Comparison of ENCODE assay signal across 8 cellular contexts in genomic region chr1:28553229-28553930, GRCh38. TPM values are rescaled to one million over a fixed set of nuclear protein-coding genes. Genes with fewer than 3 reads are reported as not detected.
DNase-seq lines count a peak whose midpoint lies in the region; ATAC-seq, FAIRE-seq and TF ChIP-seq lines count a peak whose summit lies in the region.

No MANE protein-coding gene starts in this region.

- H3K4me1 ChIP-seq in BLaER1 (peaks cover 26% of the 10 kb centered on the region), OCI-LY7 (ENCODE audit: insufficient read depth, low read length, poor library complexity, severe bottlenecking) (peaks cover 24% of the 10 kb centered on the region), K562 (replicated peaks in 1 of 2; ENCODE audit: control insufficient read depth in 2 of 2, insufficient read depth in 2 of 2, low read length in 2 of 2) (peaks cover 9 to 20% of the 10 kb centered on the region in 2 experiments; a peak in 4 of 5 replicates), hepatocyte (ENCODE audit: insufficient read depth) (peaks cover 6% of the 10 kb centered on the region)

- peak overlapping the region; percentile 85 for H3K27ac ChIP-seq in BLaER1
- H3K27ac ChIP-seq in OCI-LY7 (ENCODE audit: low read depth, low read length, poor library complexity, severe bottlenecking), result peak overlapping the region; percentile 62
- peak overlapping the region; percentile 62 for H3K27ac ChIP-seq in K562 (ENCODE audit: extremely low read depth, low read depth, low read length)
- peak overlapping the region; percentile 68 for H3K27ac ChIP-seq in hepatocyte

- TF ChIP-seq POLR2A in K562 (conservative IDR thresholded peaks at IDR 0.05), result no peak

- H3K9ac ChIP-seq in BLaER1 (peak overlapping the region; percentile 92), K562 (ENCODE audit: insufficient read depth in 1 of 2, low read depth in 2 of 2, low read length in 2 of 2) (peak overlapping the region; percentile 83 to 92)

- H3K79me2 ChIP-seq in OCI-LY7 (ENCODE audit: insufficient read depth, low read depth, low read length) (peaks cover 19% of the 10 kb centered on the region; the same call in 1 of the 2 replicates), K562 (ENCODE audit: control insufficient read depth, insufficient read depth, low read length) (peaks cover 14% of the 10 kb centered on the region), hepatocyte (peaks cover 6% of the 10 kb centered on the region)

- peak; percentile 33 for ATAC-seq in GM18511 (IDR thresholded peaks at IDR 0.05; ENCODE audit: unreplicated experiment)
- ATAC-seq in HG03045 (IDR thresholded peaks at IDR 0.05; ENCODE audit: unreplicated experiment), result peak; percentile 29
- ATAC-seq in K562, result peak; percentile 77

- H3K27me3 ChIP-seq in BLaER1 (no peaks in the 10 kb centered on the region), K562 (ENCODE audit: control insufficient read depth in 2 of 2, insufficient read depth in 2 of 2, low read length in 2 of 2) (no peaks in the 10 kb centered on the region), hepatocyte (no peaks in the 10 kb centered on the region)

- H3K4me3 ChIP-seq in BLaER1, result peak overlapping the region; percentile 85
- peak overlapping the region; percentile 90 for H3K4me3 ChIP-seq in OCI-LY7 (ENCODE audit: low read depth, low read length, poor library complexity, severe bottlenecking)
- H3K4me3 ChIP-seq in K562, result peak overlapping the region; percentile 57
- H3K4me3 ChIP-seq in hepatocyte, result peak overlapping the region; percentile 47

- CTCF ChIA-PET in OCI-LY7 (lab: Charles Lee; ENCODE audit: unreplicated experiment), result interaction anchor here (1.1 to 1.4 kb wide), 2 partner anchors 26 to 28 kb away, joined by 3 to 5 read pairs; no protein-coding TSS in a partner anchor
- CTCF ChIA-PET in K562 (lab: Yijun Ruan, JAX; ENCODE audit: low intra/inter-chr PET ratio), result no interaction called here

- POLR2A ChIA-PET in OCI-LY7 (lab: Charles Lee), result interaction anchor here (0.6 to 1.4 kb wide), 4 partner anchors 27 to 324 kb away, joined by 3 to 22 read pairs (median 4); no protein-coding TSS in a partner anchor
- POLR2A ChIA-PET in K562 (lab: Yijun Ruan, JAX), result interaction anchor here (0.6 to 5.9 kb wide), 20 partner anchors 10 to 218 kb away, joined by 3 to 142 read pairs (median 4); partner anchors contain the start of genes RCC1 and RNU11

- FAIRE-seq in K562 (lab: Jason Lieb, UNC), result peak; percentile 60

- no peaks in the 10 kb centered on the region for H3K9me1 ChIP-seq in K562 (ENCODE audit: control insufficient read depth, insufficient read depth, low read length)

- no peak for TF ChIP-seq CTCF in OCI-LY7 (conservative IDR thresholded peaks at IDR 0.05; ENCODE audit: low read length)
- no peak for TF ChIP-seq CTCF in K562 (IDR thresholded peaks at IDR 0.05 in 2 of 3, conservative IDR thresholded peaks at IDR 0.05 in 1 of 3; ENCODE audit: insufficient read depth in 2 of 3, low read depth in 1 of 3, low read length in 3 of 3)
- no peak for TF ChIP-seq CTCF in hepatocyte (IDR thresholded peaks at IDR 0.05; ENCODE audit: poor library complexity)

- in situ Hi-C loops in K562 (cut with MboI), result no loop called here

- no peaks in the 10 kb centered on the region for H4K20me1 ChIP-seq in BLaER1
- no peaks in the 10 kb centered on the region for H4K20me1 ChIP-seq in OCI-LY7 (ENCODE audit: insufficient read depth, low read length)
- H4K20me1 ChIP-seq in K562 (replicated peaks; ENCODE audit: control insufficient read depth, insufficient read depth, low read length), result no peaks in the 10 kb centered on the region
- H4K20me1 ChIP-seq in hepatocyte (ENCODE audit: insufficient read depth, poor library complexity, severe bottlenecking), result no peaks in the 10 kb centered on the region

- no peaks in the 10 kb centered on the region for H3K9me3 ChIP-seq in BLaER1
- H3K9me3 ChIP-seq in OCI-LY7 (ENCODE audit: low read length), result no peaks in the 10 kb centered on the region
- no peaks in the 10 kb centered on the region for H3K9me3 ChIP-seq in K562 (replicated peaks; ENCODE audit: control insufficient read depth, insufficient read depth, low read depth, low read length)
- no peaks in the 10 kb centered on the region for H3K9me3 ChIP-seq in hepatocyte (ENCODE audit: low read depth)

- H2AFZ ChIP-seq in OCI-LY7 (ENCODE audit: low read length), result peak overlapping the region; percentile 90
- peak overlapping the region; percentile 83 for H2AFZ ChIP-seq in K562 (ENCODE audit: low read depth, low read length)
- H2AFZ ChIP-seq in hepatocyte, result peak overlapping the region; percentile 76

- TF ChIP-seq EP300 in K562 (IDR thresholded peaks at IDR 0.05; ENCODE audit: low read length), result no peak

- intact Hi-C loops in OCI-LY7 (cut with micrococcal nuclease; ENCODE audit: unreplicated experiment), result loop anchor here (1.0 kb wide), 1 partner anchor 28 kb away; no protein-coding TSS in a partner anchor
- intact Hi-C loops in K562 (cut with micrococcal nuclease), result loop anchor here (2.0 to 5.0 kb wide), 2 partner anchors 35 to 49 kb away; no protein-coding TSS in a partner anchor

- WGBS in K562 (ENCODE audit: insufficient coverage, low coverage, missing lambda C conversion rate), result under 1% methylated on average over 31 of the region's 31 CpGs
- WGBS in hepatocyte (ENCODE audit: low lambda C conversion rate, missing lambda C conversion rate), result 3% methylated on average over 26 of the region's 31 CpGs

- BruUV-seq in OCI-LY7 (replicated peaks; lab: Mats Ljungman, UMichigan), result no TSS peak
- TSS peak; percentile 82 for BruUV-seq in K562 (replicated peaks; lab: Mats Ljungman, UMichigan)

- peak; percentile 59 for DNase-seq in OCI-LY7 (ENCODE audit: low spot score)
- DNase-seq in K562 (ENCODE audit: extremely low read depth in 1 of 4, low spot score in 3 of 4), result peak; percentile 61 to 72 (median 66)
- DNase-seq in hepatocyte (ENCODE audit: low spot score), result peak; percentile 70
- peak; percentile 36 for DNase-seq in putamen (ENCODE audit: low spot score)
- no peak for DNase-seq in NCI-H128 (lab: John Stamatoyannopoulos, UW; ENCODE audit: unreplicated experiment)

- no peak for TF ChIP-seq RAD21 in K562 (CRISPR knock-in tag; conservative IDR thresholded peaks at IDR 0.05 in 1 of 2, IDR thresholded peaks at IDR 0.05 in 1 of 2)

- H3K4me2 ChIP-seq in BLaER1 (peak overlapping the region; percentile 82), OCI-LY7 (ENCODE audit: low read length) (peak overlapping the region; percentile 91), K562 (ENCODE audit: insufficient read depth, low read length) (peak overlapping the region; percentile 89), hepatocyte (peak overlapping the region; percentile 92)

- H3K9me2 ChIP-seq in OCI-LY7 (ENCODE audit: insufficient read depth, low read length) (no peaks in the 10 kb centered on the region), hepatocyte (replicated peaks; ENCODE audit: insufficient read depth) (no peaks in the 10 kb centered on the region)

- peaks cover 34% of the 10 kb centered on the region for H3K36me3 ChIP-seq in BLaER1
- H3K36me3 ChIP-seq in OCI-LY7 (ENCODE audit: insufficient read depth, low read length), result peaks cover 33% of the 10 kb centered on the region
- H3K36me3 ChIP-seq in K562 (ENCODE audit: control insufficient read depth, insufficient read depth, low read length), result peaks cover 27% of the 10 kb centered on the region; the same call in 2 of the 3 replicates
- H3K36me3 ChIP-seq in hepatocyte (replicated peaks; ENCODE audit: insufficient read depth, low read depth), result no peaks in the 10 kb centered on the region

RNA-seq across cellular contexts. Expression of gene TRNAU1AP, which starts 0.5 kb away (rescaled TPM):
- total RNA-seq in OCI-LY7 (2014; rRNA removed; shearing (Covaris generic)), result 30.6 and 39.6 TPM in 2 replicates
- 41.8 and 47.7 TPM in 2 replicates for total RNA-seq in OCI-LY7 (2022)
- total RNA-seq in K562 (2011; cell fraction: chromatin; rRNA removed; ENCODE audit: low replicate concordance), result 106 and 133 TPM in 2 replicates
- total RNA-seq in K562 (2011; cell fraction: nucleolus; rRNA removed), result 72.0 and 74.4 TPM in 2 replicates
- 84.0 and 108 TPM in 2 replicates for total RNA-seq in K562 (2011; cell fraction: nucleoplasm; rRNA removed)
- 34.9 and 35.1 TPM in 2 replicates for total RNA-seq in K562 (2014; rRNA removed)
- total RNA-seq in K562 (2014; rRNA removed; fragmentation: Illumina TruSeq; extraction: Trizol), result 46.3 and 56.8 TPM in 2 replicates
- total RNA-seq in K562 (2015; rRNA removed; fragmentation: Illumina TruSeq; extraction: Trizol), result 30.4 and 36.0 TPM in 2 replicates
- total RNA-seq in K562 (2021), result 47.9 and 48.8 TPM in 2 replicates
- 55.3 and 66.7 TPM in 2 replicates for polyA plus RNA-seq in K562 (2011; rRNA removed)
- polyA plus RNA-seq in K562 (2011; cell fraction: cytosol; rRNA removed), result 40.1 and 42.6 TPM in 2 replicates
- polyA plus RNA-seq in K562 (2011; cell fraction: nucleus; rRNA removed), result 59.0 and 59.1 TPM in 2 replicates
- polyA plus RNA-seq in K562 (2012), result 54.5 and 69.7 TPM in 2 replicates
- polyA plus RNA-seq in K562 (2014; fragmentation: Illumina TruSeq; extraction: Trizol), result 43.9 and 46.0 TPM in 2 replicates
- polyA plus RNA-seq in K562 (2014; fragmentation: Nextera tagmentation; extraction: Ambion mirVana), result 100 to 1,000 TPM in 1 of 2 experiments, 10 to 100 TPM in 1; 99.0 to 110 TPM
- polyA plus RNA-seq in K562 (2014; rRNA removed), result 38.0 and 41.8 TPM in 2 replicates
- polyA minus RNA-seq in K562 (2011; rRNA and poly(A)+ RNA removed), result 33.9 and 37.3 TPM in 2 replicates
- polyA minus RNA-seq in K562 (2011; cell fraction: cytosol; rRNA and poly(A)+ RNA removed), result 9.9 and 14.7 TPM in 2 replicates
- 14.0 and 30.0 TPM in 2 replicates for polyA minus RNA-seq in K562 (2011; cell fraction: nucleus; rRNA and poly(A)+ RNA removed)
- total RNA-seq in hepatocyte, result 10.0 and 17.4 TPM in 2 replicates
- polyA plus RNA-seq in hepatocyte, result 18.8 and 19.1 TPM in 2 replicates

RNA-seq across cellular contexts. Expression of gene RAB42, which starts 38.7 kb away (rescaled TPM):
- total RNA-seq in OCI-LY7 (2014; rRNA removed; shearing (Covaris generic)), result not detected in 2 replicates
- total RNA-seq in OCI-LY7 (2022) (not detected in 2 replicates), K562 (2014; rRNA removed) (0.14 TPM in 1 of 2 replicates, not detected in the other), K562 (2014; rRNA removed; fragmentation: Illumina TruSeq; extraction: Trizol) (not detected in 2 replicates), K562 (2015; rRNA removed; fragmentation: Illumina TruSeq; extraction: Trizol) (0.07 and 0.15 TPM in 2 replicates), K562 (2021) (not detected in 2 replicates), hepatocyte (19.4 and 23.6 TPM in 2 replicates)
- total RNA-seq in K562 (2011; cell fraction: chromatin; rRNA removed; ENCODE audit: low replicate concordance), result not detected in 2 replicates
- not detected in 2 replicates for total RNA-seq in K562 (2011; cell fraction: nucleolus; rRNA removed)
- total RNA-seq in K562 (2011; cell fraction: nucleoplasm; rRNA removed), result not detected in 2 replicates
- polyA plus RNA-seq in K562 (2011; rRNA removed) (0.12 TPM in 1 of 2 replicates, not detected in the other), K562 (2014; fragmentation: Illumina TruSeq; extraction: Trizol) (not detected in 2 replicates), K562 (2014; fragmentation: Nextera tagmentation; extraction: Ambion mirVana) (not detected), K562 (2014; rRNA removed) (0.05 and 0.12 TPM in 2 replicates), hepatocyte (8.6 and 10.3 TPM in 2 replicates)
- 0.15 and 0.24 TPM in 2 replicates for polyA plus RNA-seq in K562 (2011; cell fraction: cytosol; rRNA removed)
- polyA plus RNA-seq in K562 (2011; cell fraction: nucleus; rRNA removed), result 0.20 TPM in 1 of 2 replicates, not detected in the other
- 0.14 and 0.18 TPM in 2 replicates for polyA plus RNA-seq in K562 (2012)
- polyA minus RNA-seq in K562 (2011; rRNA and poly(A)+ RNA removed), result not detected in 2 replicates
- not detected in 2 replicates for polyA minus RNA-seq in K562 (2011; cell fraction: cytosol; rRNA and poly(A)+ RNA removed)
- polyA minus RNA-seq in K562 (2011; cell fraction: nucleus; rRNA and poly(A)+ RNA removed), result not detected in 2 replicates

RNA-seq across cellular contexts. Expression of gene RCC1, which starts 47.5 kb away (rescaled TPM):
- 87.6 and 101 TPM in 2 replicates for total RNA-seq in OCI-LY7 (2014; rRNA removed; shearing (Covaris generic))
- total RNA-seq in OCI-LY7 (2022), result 95.3 and 108 TPM in 2 replicates
- total RNA-seq in K562 (2011; cell fraction: chromatin; rRNA removed; ENCODE audit: low replicate concordance), result 64.6 and 140 TPM in 2 replicates
- total RNA-seq in K562 (2011; cell fraction: nucleolus; rRNA removed), result 103 and 112 TPM in 2 replicates
- 79.6 and 82.3 TPM in 2 replicates for total RNA-seq in K562 (2011; cell fraction: nucleoplasm; rRNA removed)
- 106 and 126 TPM in 2 replicates for total RNA-seq in K562 (2014; rRNA removed)
- 96.5 and 107 TPM in 2 replicates for total RNA-seq in K562 (2014; rRNA removed; fragmentation: Illumina TruSeq; extraction: Trizol)
- 134 and 139 TPM in 2 replicates for total RNA-seq in K562 (2015; rRNA removed; fragmentation: Illumina TruSeq; extraction: Trizol)
- total RNA-seq in K562 (2021), result 126 and 149 TPM in 2 replicates
- 93.5 and 118 TPM in 2 replicates for polyA plus RNA-seq in K562 (2011; rRNA removed)
- 87.8 and 89.2 TPM in 2 replicates for polyA plus RNA-seq in K562 (2011; cell fraction: cytosol; rRNA removed)
- 78.2 and 92.8 TPM in 2 replicates for polyA plus RNA-seq in K562 (2011; cell fraction: nucleus; rRNA removed)
- polyA plus RNA-seq in K562 (2012), result 94.3 and 129 TPM in 2 replicates
- polyA plus RNA-seq in K562 (2014; fragmentation: Illumina TruSeq; extraction: Trizol), result 187 and 202 TPM in 2 replicates
- polyA plus RNA-seq in K562 (2014; fragmentation: Nextera tagmentation; extraction: Ambion mirVana), result 10 to 100 TPM; 16.4 to 28.1 TPM
- polyA plus RNA-seq in K562 (2014; rRNA removed), result 142 TPM in 2 replicates
- 102 and 113 TPM in 2 replicates for polyA minus RNA-seq in K562 (2011; rRNA and poly(A)+ RNA removed)
- 61.3 and 61.4 TPM in 2 replicates for polyA minus RNA-seq in K562 (2011; cell fraction: cytosol; rRNA and poly(A)+ RNA removed)
- 26.4 and 52.8 TPM in 2 replicates for polyA minus RNA-seq in K562 (2011; cell fraction: nucleus; rRNA and poly(A)+ RNA removed)
- 37.3 and 38.5 TPM in 2 replicates for total RNA-seq in hepatocyte
- 15.7 and 23.5 TPM in 2 replicates for polyA plus RNA-seq in hepatocyte

Comparison
In these comparisons a context has a peak if more than half of its experiments do, and no peak if none do; other contexts are left out.
1. RNA of gene RAB42, which starts 38.7 kb away (total RNA-seq): 19.4 to 23.6 TPM in hepatocyte; not detected in OCI-LY7 and 0.07 to 0.15 TPM in K562; every median in the first group is over 10 times any median in the second.
2. Peak in every context shown above with its lines, with median percentiles within 50 percentile points of each other: H3K27ac ChIP-seq, H3K4me2 ChIP-seq, H3K4me3 ChIP-seq, ATAC-seq and H2AFZ ChIP-seq.